In the genomic region with DNA sequence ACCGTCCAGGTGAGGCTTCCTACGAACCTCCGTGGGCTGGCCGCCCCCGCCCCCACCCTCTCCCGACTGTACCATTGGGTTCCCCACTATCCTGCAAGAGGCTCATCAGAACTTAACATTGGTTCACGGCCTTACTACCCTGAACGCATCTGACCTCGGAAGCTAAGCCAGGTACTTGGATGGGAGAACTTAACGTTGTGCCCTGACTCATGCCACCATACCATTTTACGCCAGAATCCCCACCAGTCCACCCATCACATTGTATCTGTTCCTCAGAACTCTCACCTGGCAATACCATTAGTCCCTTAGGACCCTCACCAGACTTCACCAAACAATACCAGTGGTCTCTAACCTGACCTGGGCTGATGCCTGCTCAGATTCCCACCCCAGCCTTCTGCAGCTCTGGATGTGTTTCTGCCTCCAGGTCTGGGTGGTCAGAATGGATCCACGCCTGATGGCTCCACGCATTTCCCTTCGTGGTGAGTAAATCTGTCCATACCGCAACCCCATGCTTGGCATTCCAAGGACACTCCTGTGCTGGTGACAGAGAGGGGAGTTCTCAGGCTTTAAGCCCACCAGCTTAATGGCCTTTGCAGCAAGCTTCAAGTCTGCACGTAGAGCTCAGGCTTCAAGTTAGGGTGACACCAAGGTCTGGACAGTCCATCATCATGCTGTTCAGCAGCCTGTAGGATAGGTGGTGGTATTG, we compare ENCODE assay signal across 1 cellular context.
TF ChIP-seq lines count a peak whose summit lies in the region.

No MANE protein-coding gene starts in this region.

TF ChIP-seq in endothelial cell of umbilical vein, 7 proteins besides CTCF, POLR2A, EP300 and RAD21:
- TF ChIP-seq EZH2 (IDR thresholded peaks at IDR 0.05; ENCODE audit: borderline replicate concordance, low read depth, low read length, severe bottlenecking) = no peak
- TF ChIP-seq, protein P1, sequence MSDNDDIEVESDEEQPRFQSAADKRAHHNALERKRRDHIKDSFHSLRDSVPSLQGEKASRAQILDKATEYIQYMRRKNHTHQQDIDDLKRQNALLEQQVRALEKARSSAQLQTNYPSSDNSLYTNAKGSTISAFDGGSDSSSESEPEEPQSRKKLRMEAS (IDR thresholded peaks at IDR 0.05; ENCODE audit: insufficient read depth, insufficient read length) = no peak
- TF ChIP-seq GATA2 (IDR thresholded peaks at IDR 0.05; ENCODE audit: insufficient read depth, insufficient read length, low read depth, low read length) = no peak
- no peak for TF ChIP-seq JUN (IDR thresholded peaks at IDR 0.05; ENCODE audit: borderline replicate concordance, insufficient read depth, insufficient read length, low read depth)
- no peak for TF ChIP-seq MYC (IDR thresholded peaks at IDR 0.05; ENCODE audit: low read depth, low read length)
- TF ChIP-seq FOS (IDR thresholded peaks at IDR 0.05; ENCODE audit: borderline replicate concordance, insufficient read depth, low read length) = no peak
- TF ChIP-seq POLR2AphosphoS5 (IDR thresholded peaks at IDR 0.05; ENCODE audit: insufficient read depth, low read depth, low read length) = no peak
